ENCODE assay signal across 11 cellular contexts in the genomic region with DNA sequence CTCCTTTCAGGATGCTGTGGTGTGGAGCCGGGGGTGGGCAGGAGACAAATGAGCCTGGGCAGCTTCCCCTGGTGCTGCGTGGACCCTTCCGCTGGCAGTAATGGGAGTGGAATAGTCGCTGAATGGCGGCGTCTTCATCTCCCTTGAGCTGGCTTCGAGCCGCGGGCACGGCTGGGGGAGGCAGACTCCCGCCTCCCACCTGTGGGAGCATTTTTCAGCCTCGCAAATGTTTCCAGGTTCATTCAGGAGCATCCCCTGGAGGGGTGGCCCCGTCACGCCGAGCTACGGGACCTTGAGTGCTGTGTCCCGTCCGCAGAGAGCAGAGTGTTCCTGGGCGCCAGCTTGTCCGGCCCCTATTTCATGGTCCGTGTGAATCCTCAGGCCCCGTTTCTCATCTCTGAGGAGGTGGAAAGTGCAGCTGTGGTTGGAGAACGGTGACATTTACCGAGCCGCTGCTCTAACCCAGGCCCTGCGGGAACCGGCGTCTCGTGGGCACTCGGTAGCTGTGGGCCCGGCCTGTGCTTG. TPM values are rescaled to one million over a fixed set of nuclear protein-coding genes. Genes with fewer than 3 reads are reported as not detected.
"Had no signal": no experiment of that assay in that cellular context is flagged by ENCODE, and none has a peak within 500 bp of the region (broad histone marks: within the 10 kb centered on the region; RNA-seq: fewer than 3 reads in every experiment).

No MANE protein-coding gene starts in this region.

- H3K4me3 Mint-ChIP-seq: HFFc6, IgD-negative memory B cell had no signal

- H3K4me2 ChIP-seq: KMS-11 had no signal

- H2AFZ ChIP-seq: GM23248 had no signal

- H3K27ac Mint-ChIP-seq: HFFc6, IgD-negative memory B cell had no signal

- H3K4me3 ChIP-seq: GM23248, HAP-1 had no signal

- H3K9ac ChIP-seq: GM23248, KMS-11 had no signal

- DNase-seq: GM23248, GOT3, HFFc6, KBM-7 had no signal

- ATAC-seq: HCT116, HepG2 had no signal

- H3K4me1 ChIP-seq: HAP-1 had no signal

- H3K27me3 Mint-ChIP-seq: IgD-negative memory B cell had no signal

- FAIRE-seq: HepG2, HTR-8/SVneo had no signal

- H3K4me1 Mint-ChIP-seq: IgD-negative memory B cell had no signal

- H3K36me3 ChIP-seq: HAP-1 had no signal

- H3K36me3 Mint-ChIP-seq: IgD-negative memory B cell had no signal

- H3K9me3 ChIP-seq: HAP-1 had no signal

- H3K27ac ChIP-seq: GM23248, KMS-11 had no signal

RNA-seq across cellular contexts. Expression of a gene that starts 18.1 kb away (rescaled TPM):
- total RNA-seq: HT-29 had no signal
- polyA plus RNA-seq: IgD-negative memory B cell had no signal
